In genomic region chr12:83141460-83141994, GRCh38 we compare ENCODE assay signal across 22 cellular contexts.
"Had no signal": no experiment of that assay in that cellular context is flagged by ENCODE, and none has a peak within 500 bp of the region (broad histone marks: within the 10 kb centered on the region; RNA-seq: fewer than 3 reads in every experiment).

No MANE protein-coding gene starts in this region.

- H3K4me1 Mint-ChIP-seq: naive B cell, natural killer cell had no signal

- H3K36me3 Mint-ChIP-seq: naive B cell, natural killer cell had no signal

- DNase-seq: islet precursor cell; left ventricle myocardium inferior; mesendoderm; naive B cell; natural killer cell; nephron progenitor cell; ovary; retina; right cardiac atrium; stimulated activated CD4-positive, alpha-beta T cell treated with anti-CD3 and anti-CD28 coated beads, Interleukin-12 subunit alpha, Interleukin-12 subunit beta, amount 100 ng/mL, for 4 hours; stimulated activated CD4-positive, alpha-beta T cell treated with anti-CD3 and anti-CD28 coated beads, Interleukin-15, amount 100 ng/mL, for 24 hours; stimulated activated CD4-positive, alpha-beta T cell treated with anti-CD3 and anti-CD28 coated beads, Interleukin-2, amount 100 ng/mL, for 24 hours; stimulated activated CD4-positive, alpha-beta T cell treated with anti-CD3 and anti-CD28 coated beads, Interleukin-4, amount 100 ng/mL, for 1 hour; stimulated activated naive CD4-positive, alpha-beta T cell; tibial artery; trophoblast cell; uterus had no signal

- H3K4me3 Mint-ChIP-seq: mesothelial cell of epicardium; naive B cell; natural killer cell; nephron progenitor cell; neural progenitor cell; stimulated activated naive CD8-positive, alpha-beta T cell treated with anti-CD3 and anti-CD28 coated beads, Interleukin-15, Interleukin-2, amounts not matched to agents 100 ng/mL and 50 ng/mL, for 24 hours had no signal

- H3K27ac Mint-ChIP-seq: mesothelial cell of epicardium; naive B cell; natural killer cell; nephron progenitor cell; neural progenitor cell; stimulated activated naive CD8-positive, alpha-beta T cell treated with anti-CD3 and anti-CD28 coated beads, Interleukin-15, Interleukin-2, amounts not matched to agents 100 ng/mL and 50 ng/mL, for 24 hours had no signal

- ATAC-seq: natural killer cell, right cardiac atrium, sciatic nerve had no signal

- H3K27me3 Mint-ChIP-seq: naive B cell; progenitor cell of endocrine pancreas; stimulated activated naive CD8-positive, alpha-beta T cell treated with anti-CD3 and anti-CD28 coated beads, Interleukin-15, Interleukin-2, amounts not matched to agents 100 ng/mL and 50 ng/mL, for 24 hours had no signal
